Comparison of ENCODE assay signal across 20 cellular contexts in genomic region chr7:40230086-40230485, GRCh38.
"Had no signal": no experiment of that assay in that cellular context is flagged by ENCODE, and none has a peak within 500 bp of the region (broad histone marks: within the 10 kb centered on the region; RNA-seq: fewer than 3 reads in every experiment).

No MANE protein-coding gene starts in this region.

- DNase-seq: activated CD4-positive, alpha-beta T cell treated with anti-CD3 and anti-CD28 coated beads, Interleukin-2, amount 50 U/mL, for 4 hours; activated effector memory CD4-positive, alpha-beta T cell treated with anti-CD3 and anti-CD28 coated beads, Interleukin-2, amount 50 U/mL, for 16 hours; activated T-cell treated with anti-CD3 and anti-CD28 coated beads, Interleukin-2, amount 50 U/mL, for 72 hours; adrenal gland; central memory CD4-positive, alpha-beta T cell; colonic mucosa; endodermal cell; head of caudate nucleus; kidney glomerular epithelial cell; left ventricle myocardium inferior; mammary epithelial cell; ovary; right lobe of liver; stimulated activated CD4-positive, alpha-beta T cell treated with anti-CD3 and anti-CD28 coated beads, Interleukin-4, amount 100 ng/mL, for 24 hours; T-helper 2 cell; WERI-Rb-1 had no signal

- H3K4me3 ChIP-seq: adrenal gland, colonic mucosa, left ventricle myocardium inferior, ovary, right lobe of liver had no signal

- H3K27ac Mint-ChIP-seq: activated naive CD4-positive, alpha-beta T cell treated with anti-CD3 and anti-CD28 coated beads, Interleukin-2, amount 50 U/mL, for 24 hours; activated T-cell treated with anti-CD3 and anti-CD28 coated beads, Interleukin-2, amount 50 U/mL, for 72 hours; endodermal cell; stimulated activated effector memory CD8-positive, alpha-beta T cell treated with anti-CD3 and anti-CD28 coated beads, Interleukin-12 subunit alpha, Interleukin-12 subunit beta, amount 100 ng/mL, for 72 hours had no signal

- ATAC-seq: activated T-cell treated with anti-CD3 and anti-CD28 coated beads, Interleukin-2, amount 50 U/mL, for 72 hours; right lobe of liver; stimulated activated effector memory CD8-positive, alpha-beta T cell treated with anti-CD3 and anti-CD28 coated beads, Interleukin-12 subunit alpha, Interleukin-12 subunit beta, amount 100 ng/mL, for 72 hours had no signal

- H3K9me3 ChIP-seq: adrenal gland, colonic mucosa, left ventricle myocardium inferior, ovary, right lobe of liver had no signal

- H3K27me3 ChIP-seq: adrenal gland, colonic mucosa, ovary, right lobe of liver had no signal

- H3K9me3 Mint-ChIP-seq: activated naive CD4-positive, alpha-beta T cell treated with anti-CD3 and anti-CD28 coated beads, Interleukin-2, amount 50 U/mL, for 24 hours; activated T-cell treated with anti-CD3 and anti-CD28 coated beads, Interleukin-2, amount 50 U/mL, for 72 hours; endodermal cell; neural crest cell; stimulated activated effector memory CD8-positive, alpha-beta T cell treated with anti-CD3 and anti-CD28 coated beads, Interleukin-12 subunit alpha, Interleukin-12 subunit beta, amount 100 ng/mL, for 72 hours had no signal

- H3K4me3 Mint-ChIP-seq: activated naive CD4-positive, alpha-beta T cell treated with anti-CD3 and anti-CD28 coated beads, Interleukin-2, amount 50 U/mL, for 24 hours; activated T-cell treated with anti-CD3 and anti-CD28 coated beads, Interleukin-2, amount 50 U/mL, for 72 hours; endodermal cell; neural crest cell; stimulated activated effector memory CD8-positive, alpha-beta T cell treated with anti-CD3 and anti-CD28 coated beads, Interleukin-12 subunit alpha, Interleukin-12 subunit beta, amount 100 ng/mL, for 72 hours had no signal

- H3K36me3 ChIP-seq: adrenal gland, colonic mucosa, left ventricle myocardium inferior, ovary, right lobe of liver, WERI-Rb-1 had no signal

- H3K36me3 Mint-ChIP-seq: activated naive CD4-positive, alpha-beta T cell treated with anti-CD3 and anti-CD28 coated beads, Interleukin-2, amount 50 U/mL, for 24 hours; stimulated activated effector memory CD8-positive, alpha-beta T cell treated with anti-CD3 and anti-CD28 coated beads, Interleukin-12 subunit alpha, Interleukin-12 subunit beta, amount 100 ng/mL, for 72 hours had no signal

- H3K4me1 Mint-ChIP-seq: neural crest cell; stimulated activated effector memory CD8-positive, alpha-beta T cell treated with anti-CD3 and anti-CD28 coated beads, Interleukin-12 subunit alpha, Interleukin-12 subunit beta, amount 100 ng/mL, for 72 hours had no signal

- H3K4me1 ChIP-seq: adrenal gland, colonic mucosa had no signal

- H3K27ac ChIP-seq: adrenal gland, colonic mucosa, epithelial cell of prostate, left ventricle myocardium inferior, ovary, right lobe of liver, WERI-Rb-1 had no signal

- H3K27me3 Mint-ChIP-seq: activated naive CD4-positive, alpha-beta T cell treated with anti-CD3 and anti-CD28 coated beads, Interleukin-2, amount 50 U/mL, for 24 hours had no signal
